21 cellular contexts compared by ENCODE assay signal in genomic region chr5:139278540-139279274, GRCh38. TPM values are rescaled to one million over a fixed set of nuclear protein-coding genes. Genes with fewer than 3 reads are reported as not detected.
DNase-seq lines count a peak whose midpoint lies in the region; ATAC-seq and TF ChIP-seq lines count a peak whose summit lies in the region.
"Had no signal": no experiment of that assay in that cellular context is flagged by ENCODE, and none has a peak within 500 bp of the region (broad histone marks: within the 10 kb centered on the region; RNA-seq: fewer than 3 reads in every experiment).

No MANE protein-coding gene starts in this region.

- H3K9ac ChIP-seq in H9 (ENCODE audit: extremely low read depth, insufficient read length, low read length) = no peak overlapping the region
- peak overlapping the region; percentile 99; the same call in 1 of the 2 replicates for H3K9ac ChIP-seq in iPS-20b (ENCODE audit: low read depth, low read length)

- no peak overlapping the region for H4K91ac ChIP-seq in H9 (ENCODE audit: insufficient read length, low read depth, low read length)

- CTCF ChIA-PET in activated CD8-positive, alpha-beta T cell treated with anti-CD3 and anti-CD28 coated beads for 36 hours (lab: Charles Lee) = interaction anchor here (0.6 kb wide), 1 partner anchor 764 kb away, joined by 3 read pairs; no protein-coding TSS in a partner anchor
- CTCF ChIA-PET in activated CD8-positive, alpha-beta T cell treated with anti-CD3 and anti-CD28 coated beads, Interleukin-2, amount 10 ng/mL, durations not matched to agents 7 days and 5 days (lab: Charles Lee) = interaction anchor here (0.8 kb wide), 1 partner anchor 21 kb away, joined by 3 read pairs; no protein-coding TSS in a partner anchor
- CTCF ChIA-PET in RWPE1 (lab: Yijun Ruan, JAX) = interaction anchor here (0.6 to 1.2 kb wide), 2 partner anchors 16 to 381 kb away, joined by 3 read pairs; no protein-coding TSS in a partner anchor

- no peaks in the 10 kb centered on the region for H3K9me3 Mint-ChIP-seq in activated CD8-positive, alpha-beta T cell treated with anti-CD3 and anti-CD28 coated beads for 36 hours
- no peaks in the 10 kb centered on the region for H3K9me3 Mint-ChIP-seq in activated CD8-positive, alpha-beta T cell treated with anti-CD3 and anti-CD28 coated beads, Interleukin-2, amount 10 ng/mL, durations not matched to agents 7 days and 5 days (ENCODE audit: insufficient read depth)
- H3K9me3 Mint-ChIP-seq in H9 = peaks cover 3% of the 10 kb centered on the region in 2 experiments; a peak in 2 of 5 replicates
- H3K9me3 Mint-ChIP-seq: activated naive CD4-positive, alpha-beta T cell treated with anti-CD3 and anti-CD28 coated beads, Interleukin-2, amount 10 ng/mL, durations not matched to agents 7 days and 5 days; mesothelial cell of epicardium had no signal

- peak overlapping the region; percentile 56 for H3K27ac ChIP-seq in H9 (ENCODE audit: insufficient read length, low read depth, low read length)
- H3K27ac ChIP-seq in RWPE1 = peak overlapping the region; percentile 39
- no peak overlapping the region for H3K27ac ChIP-seq in iPS-20b (ENCODE audit: low read length)
- H3K27ac ChIP-seq: spleen, thyroid gland had no signal

- H3T11ph ChIP-seq in H9 (ENCODE audit: low read length) = no peak overlapping the region

- H3K4me2 ChIP-seq in H9 (ENCODE audit: insufficient read depth, insufficient read length, low read length) = no peak overlapping the region

- H3K23me2 ChIP-seq in H9 (ENCODE audit: insufficient read length, low read depth, low read length, poor library complexity, severe bottlenecking) = peaks cover 7% of the 10 kb centered on the region

- H4K20me1 ChIP-seq in H9 (ENCODE audit: control insufficient read depth, insufficient read depth, insufficient read length) = no peaks in the 10 kb centered on the region

- no peak overlapping the region for H2BK120ac ChIP-seq in H9 (ENCODE audit: low read depth, low read length, poor library complexity, severe bottlenecking)

- no peaks in the 10 kb centered on the region for H3K27me3 Mint-ChIP-seq in activated CD8-positive, alpha-beta T cell treated with anti-CD3 and anti-CD28 coated beads for 36 hours
- H3K27me3 Mint-ChIP-seq in activated CD8-positive, alpha-beta T cell treated with anti-CD3 and anti-CD28 coated beads, Interleukin-2, amount 10 ng/mL, durations not matched to agents 7 days and 5 days (ENCODE audit: low read depth) = no peaks in the 10 kb centered on the region
- no peaks in the 10 kb centered on the region for H3K27me3 Mint-ChIP-seq in H9 (ENCODE audit: low read depth)
- H3K27me3 Mint-ChIP-seq: activated naive CD4-positive, alpha-beta T cell treated with anti-CD3 and anti-CD28 coated beads, Interleukin-2, amount 10 ng/mL, durations not matched to agents 7 days and 5 days; T-helper 17 cell had no signal

- H3K4me1 Mint-ChIP-seq in activated CD8-positive, alpha-beta T cell treated with anti-CD3 and anti-CD28 coated beads for 36 hours (ENCODE audit: low read depth) = peaks cover 51% of the 10 kb centered on the region
- peaks cover 60% of the 10 kb centered on the region for H3K4me1 Mint-ChIP-seq in activated CD8-positive, alpha-beta T cell treated with anti-CD3 and anti-CD28 coated beads, Interleukin-2, amount 10 ng/mL, durations not matched to agents 7 days and 5 days (ENCODE audit: low read depth)
- peaks cover 32 to 40% of the 10 kb centered on the region in 2 experiments for H3K4me1 Mint-ChIP-seq in H9

- no peaks in the 10 kb centered on the region for H3K27me3 ChIP-seq in H9 (ENCODE audit: insufficient read depth, low read length)
- no peaks in the 10 kb centered on the region for H3K27me3 ChIP-seq in iPS-20b (ENCODE audit: insufficient read depth, low read length)
- H3K27me3 ChIP-seq: spleen, thyroid gland had no signal

- H3K4me3 ChIP-seq in iPS-20b (ENCODE audit: low read length) = peak overlapping the region; percentile 18; the same call in 1 of the 2 replicates
- H3K4me3 ChIP-seq: spleen, thyroid gland had no signal

- no peak for TF ChIP-seq POLR2A in erythroblast (IDR thresholded peaks at IDR 0.05; ENCODE audit: low read length)

- H4K5ac ChIP-seq in H9 (ENCODE audit: insufficient read length, low read depth, low read length) = no peak overlapping the region

- no peak overlapping the region for H3K14ac ChIP-seq in H9 (ENCODE audit: insufficient read depth, low read length)

- DNase-seq in activated CD8-positive, alpha-beta T cell treated with anti-CD3 and anti-CD28 coated beads for 36 hours = no peak
- no peak for DNase-seq in activated CD8-positive, alpha-beta T cell treated with anti-CD3 and anti-CD28 coated beads, Interleukin-2, amount 10 ng/mL, durations not matched to agents 7 days and 5 days
- DNase-seq in H9 (no peak), RWPE1 (ENCODE audit: low spot score) (no peak), erythroblast (lab: John Stamatoyannopoulos, UW) (no peak), NOMO-1 treated with DMSO at 0.1 percent for 48 hours (lab: John Stamatoyannopoulos, UW; ENCODE audit: unreplicated experiment) (no peak)
- DNase-seq: 8988T; activated CD4-positive, CD25-positive, alpha-beta regulatory T cell; activated naive CD4-positive, alpha-beta T cell treated with anti-CD3 and anti-CD28 coated beads, Interleukin-2, amount 10 ng/mL, durations not matched to agents 7 days and 5 days; C1 segment of cervical spinal cord; hypothalamus; left cardiac atrium; NCI-H1092; NCI-H2081 treated with DMSO at 0.1 percent for 48 hours; NCI-H510A treated with DMSO at 0.1 percent for 48 hours; spleen; T-helper 17 cell; thyroid gland had no signal

- H2AFZ ChIP-seq in H9 (ENCODE audit: low read length) = no peak overlapping the region

- H3K23ac ChIP-seq in H9 (ENCODE audit: insufficient read length, low read depth, low read length) = no peak overlapping the region

- H3K79me2 ChIP-seq in H9 (ENCODE audit: insufficient read depth, low read length) = peaks cover 14% of the 10 kb centered on the region; the same call in 1 of the 2 replicates

- WGBS in H9 (ENCODE audit: extremely low coverage, insufficient read length, low lambda C conversion rate) = no CpG with 5 or more reads among the region's 6 CpGs

- no peak overlapping the region for H2BK15ac ChIP-seq in H9 (ENCODE audit: low read depth, low read length)

- H2AK5ac ChIP-seq in H9 (ENCODE audit: insufficient read length, low read length) = no peak overlapping the region

- no peak overlapping the region for H2BK12ac ChIP-seq in H9 (ENCODE audit: insufficient read length, low read depth, low read length)

- peaks cover 92% of the 10 kb centered on the region for H3K36me3 ChIP-seq in iPS-20b (ENCODE audit: insufficient read depth, low read depth, low read length)

- H2BK20ac ChIP-seq in H9 (ENCODE audit: low read depth, low read length, poor library complexity, severe bottlenecking) = no peak overlapping the region

- POLR2A ChIA-PET in activated CD8-positive, alpha-beta T cell treated with anti-CD3 and anti-CD28 coated beads for 36 hours (lab: Charles Lee) = interaction anchor here (1.3 to 18.0 kb wide), 3 partner anchors 20 to 63 kb away, joined by 4 to 384 read pairs (median 5); partner anchors contain the start of genes MATR3 and PAIP2
- POLR2A ChIA-PET in activated CD8-positive, alpha-beta T cell treated with anti-CD3 and anti-CD28 coated beads, Interleukin-2, amount 10 ng/mL, durations not matched to agents 7 days and 5 days (lab: Charles Lee) = no interaction called here
- POLR2A ChIA-PET in RWPE1 (lab: Yijun Ruan, JAX; ENCODE audit: low non-redundant PET) = no interaction called here

- H3K4me1 ChIP-seq in H9 (ENCODE audit: insufficient read depth, low read length) (no peaks in the 10 kb centered on the region), iPS-20b (ENCODE audit: insufficient read depth, low read length) (peaks cover 22% of the 10 kb centered on the region; the same call in 1 of the 2 replicates)

- H3K27ac Mint-ChIP-seq in activated CD8-positive, alpha-beta T cell treated with anti-CD3 and anti-CD28 coated beads for 36 hours = peak overlapping the region; percentile 36
- no peak overlapping the region for H3K27ac Mint-ChIP-seq in activated CD8-positive, alpha-beta T cell treated with anti-CD3 and anti-CD28 coated beads, Interleukin-2, amount 10 ng/mL, durations not matched to agents 7 days and 5 days
- peak overlapping the region in 2 of 3 experiments; percentile 25 to 90; a peak in 3 of 7 replicates for H3K27ac Mint-ChIP-seq in H9
- H3K27ac Mint-ChIP-seq: activated naive CD4-positive, alpha-beta T cell treated with anti-CD3 and anti-CD28 coated beads, Interleukin-2, amount 10 ng/mL, durations not matched to agents 7 days and 5 days; mesothelial cell of epicardium had no signal

- intact Hi-C loops in activated CD8-positive, alpha-beta T cell treated with anti-CD3 and anti-CD28 coated beads for 36 hours (cut with micrococcal nuclease) = no loop called here

- no peak for ATAC-seq in activated CD8-positive, alpha-beta T cell treated with anti-CD3 and anti-CD28 coated beads for 36 hours
- no peak for ATAC-seq in activated CD8-positive, alpha-beta T cell treated with anti-CD3 and anti-CD28 coated beads, Interleukin-2, amount 10 ng/mL, durations not matched to agents 7 days and 5 days
- ATAC-seq in GM19467 (IDR thresholded peaks at IDR 0.05; ENCODE audit: unreplicated experiment) = no peak
- ATAC-seq: left cardiac atrium, T-helper 17 cell had no signal

- no peak overlapping the region for H3K18ac ChIP-seq in H9 (ENCODE audit: insufficient read length, low read depth, low read length)

- H3K79me1 ChIP-seq in H9 (ENCODE audit: insufficient read depth, low read depth, low read length, poor library complexity, severe bottlenecking) = no peaks in the 10 kb centered on the region

- H3K9me3 ChIP-seq in H9 (ENCODE audit: control insufficient read depth, low read depth, low read length) = no peaks in the 10 kb centered on the region
- no peaks in the 10 kb centered on the region for H3K9me3 ChIP-seq in iPS-20b (ENCODE audit: insufficient read depth, low read depth, low read length)
- H3K9me3 ChIP-seq: spleen, thyroid gland had no signal

- H3K4me3 Mint-ChIP-seq in activated CD8-positive, alpha-beta T cell treated with anti-CD3 and anti-CD28 coated beads for 36 hours = peak overlapping the region; percentile 97
- no peak overlapping the region for H3K4me3 Mint-ChIP-seq in activated CD8-positive, alpha-beta T cell treated with anti-CD3 and anti-CD28 coated beads, Interleukin-2, amount 10 ng/mL, durations not matched to agents 7 days and 5 days
- H3K4me3 Mint-ChIP-seq in H9 = peak overlapping the region in 1 of 2 experiments; percentile 28; a peak in 2 of 5 replicates
- H3K4me3 Mint-ChIP-seq: activated naive CD4-positive, alpha-beta T cell treated with anti-CD3 and anti-CD28 coated beads, Interleukin-2, amount 10 ng/mL, durations not matched to agents 7 days and 5 days; mesothelial cell of epicardium; T-helper 17 cell had no signal

- H4K8ac ChIP-seq in H9 (replicated peaks; ENCODE audit: insufficient read length, low read depth, low read length) = no peak overlapping the region

- H2BK5ac ChIP-seq in H9 (ENCODE audit: insufficient read length, low read length) = no peak overlapping the region

- H3K4ac ChIP-seq in H9 (ENCODE audit: low read depth, low read length) = no peak overlapping the region

- no peak overlapping the region for H3K56ac ChIP-seq in H9 (ENCODE audit: insufficient read length, low read depth, low read length)

- TF ChIP-seq CTCF in activated CD8-positive, alpha-beta T cell treated with anti-CD3 and anti-CD28 coated beads for 36 hours (IDR thresholded peaks at IDR 0.05) = no peak
- TF ChIP-seq CTCF in H9 (conservative IDR thresholded peaks at IDR 0.05) (no peak), RWPE1 (conservative IDR thresholded peaks at IDR 0.05; ENCODE audit: low read depth) (no peak)

- H3K36me3 Mint-ChIP-seq in activated CD8-positive, alpha-beta T cell treated with anti-CD3 and anti-CD28 coated beads for 36 hours (ENCODE audit: low read depth) = peaks cover 84% of the 10 kb centered on the region
- peaks cover 61% of the 10 kb centered on the region for H3K36me3 Mint-ChIP-seq in activated CD8-positive, alpha-beta T cell treated with anti-CD3 and anti-CD28 coated beads, Interleukin-2, amount 10 ng/mL, durations not matched to agents 7 days and 5 days (ENCODE audit: low read depth)
- H3K36me3 Mint-ChIP-seq in H9 (ENCODE audit: insufficient read depth in 1 of 3, low read depth in 3 of 3) = peaks cover 71 to 90% (median 82%) of the 10 kb centered on the region in 3 experiments

RNA-seq across cellular contexts. Expression of gene MATR3, which starts 14.8 kb away (rescaled TPM):
- total RNA-seq in activated CD8-positive, alpha-beta T cell treated with anti-CD3 and anti-CD28 coated beads for 36 hours = 100 to 1,000 TPM; 181 to 209 TPM
- total RNA-seq in activated CD8-positive, alpha-beta T cell treated with anti-CD3 and anti-CD28 coated beads, Interleukin-2, amount 10 ng/mL, durations not matched to agents 7 days and 5 days = 100 to 1,000 TPM; 174 to 176 TPM
- 267 and 278 TPM in 2 replicates for total RNA-seq in H9 (2021)
